ENCODE assay signal across 17 cellular contexts in genomic region chr13:91087276-91087675, GRCh38.
"Had no signal": no experiment of that assay in that cellular context is flagged by ENCODE, and none has a peak within 500 bp of the region (broad histone marks: within the 10 kb centered on the region; RNA-seq: fewer than 3 reads in every experiment).

No MANE protein-coding gene starts in this region.

- H3K27me3 Mint-ChIP-seq: activated CD4-positive, alpha-beta memory T cell treated with anti-CD3 and anti-CD28 coated beads, Interleukin-2, amount 10 ng/mL, durations not matched to agents 7 days and 5 days; activated CD4-positive, alpha-beta T cell treated with anti-CD3 and anti-CD28 coated beads, Interleukin-2, amount 10 ng/mL, durations not matched to agents 24 days and 14 days; activated naive CD8-positive, alpha-beta T cell treated with anti-CD3 and anti-CD28 coated beads, Interleukin-2, amount 50 U/mL, for 24 hours had no signal

- ATAC-seq: activated CD4-positive, CD25-positive, alpha-beta regulatory T cell treated with anti-CD3 and anti-CD28 coated beads, Interleukin-2, amount 50 U/mL, for 24 hours; activated naive CD8-positive, alpha-beta T cell treated with anti-CD3 and anti-CD28 coated beads, Interleukin-2, amount 50 U/mL, for 24 hours; foreskin keratinocyte; psoas muscle; right cardiac atrium; SK-N-SH treated with all-trans-retinoic acid at 6 μM for 48 hours had no signal

- H3K36me3 ChIP-seq: ovary, thoracic aorta, upper lobe of left lung had no signal

- H3K4me3 ChIP-seq: ovary, psoas muscle, thoracic aorta, upper lobe of left lung had no signal

- H3K4me3 Mint-ChIP-seq: activated CD4-positive, alpha-beta memory T cell treated with anti-CD3 and anti-CD28 coated beads, Interleukin-2, amount 10 ng/mL, durations not matched to agents 7 days and 5 days; activated CD4-positive, alpha-beta T cell treated with anti-CD3 and anti-CD28 coated beads, Interleukin-2, amount 10 ng/mL, durations not matched to agents 24 days and 14 days; activated naive CD8-positive, alpha-beta T cell treated with anti-CD3 and anti-CD28 coated beads, Interleukin-2, amount 50 U/mL, for 24 hours; activated T-helper 1 cell treated with anti-CD3 and anti-CD28 coated beads, Interleukin-12 subunit alpha, Interleukin-12 subunit beta, Interleukin-2, Interleukin-4 antibody, amounts not matched to agents 30 ng/mL and 10 ng/mL and 1 ng/mL, durations not matched to agents 14 hours and 24 hours and 36 hours had no signal

- H3K27ac ChIP-seq: foreskin keratinocyte, ovary, psoas muscle, thoracic aorta, upper lobe of left lung had no signal

- H3K9me3 ChIP-seq: ovary, psoas muscle, thoracic aorta, upper lobe of left lung had no signal

- DNase-seq: activated CD4-positive, alpha-beta memory T cell treated with anti-CD3 and anti-CD28 coated beads, Interleukin-2, amount 10 ng/mL, durations not matched to agents 7 days and 5 days; activated CD4-positive, alpha-beta T cell treated with anti-CD3 and anti-CD28 coated beads, Interleukin-2, amount 10 ng/mL, durations not matched to agents 24 days and 14 days; activated gamma-delta T cell; activated naive CD4-positive, alpha-beta T cell treated with anti-CD3 and anti-CD28 coated beads, Interleukin-2, amount 50 U/mL, for 16 hours; activated naive CD8-positive, alpha-beta T cell treated with anti-CD3 and anti-CD28 coated beads, Interleukin-2, amount 50 U/mL, for 24 hours; cortex of kidney; foreskin keratinocyte; ovary; psoas muscle; right cardiac atrium; stimulated activated CD4-positive, alpha-beta T cell treated with anti-CD3 and anti-CD28 coated beads, Interleukin-4, amount 100 ng/mL, for 24 hours; stimulated activated naive CD4-positive, alpha-beta T cell treated with Interleukin-2 at 50 U/mL for 16 hours; upper lobe of left lung had no signal

- H3K27ac Mint-ChIP-seq: activated CD4-positive, alpha-beta memory T cell treated with anti-CD3 and anti-CD28 coated beads, Interleukin-2, amount 10 ng/mL, durations not matched to agents 7 days and 5 days; activated CD4-positive, alpha-beta T cell treated with anti-CD3 and anti-CD28 coated beads, Interleukin-2, amount 10 ng/mL, durations not matched to agents 24 days and 14 days; activated naive CD8-positive, alpha-beta T cell treated with anti-CD3 and anti-CD28 coated beads, Interleukin-2, amount 50 U/mL, for 24 hours; activated T-helper 1 cell treated with anti-CD3 and anti-CD28 coated beads, Interleukin-12 subunit alpha, Interleukin-12 subunit beta, Interleukin-2, Interleukin-4 antibody, amounts not matched to agents 30 ng/mL and 10 ng/mL and 1 ng/mL, durations not matched to agents 14 hours and 24 hours and 36 hours had no signal

- H3K4me1 ChIP-seq: foreskin keratinocyte, psoas muscle, upper lobe of left lung had no signal

- H3K4me1 Mint-ChIP-seq: activated CD4-positive, alpha-beta memory T cell treated with anti-CD3 and anti-CD28 coated beads, Interleukin-2, amount 10 ng/mL, durations not matched to agents 7 days and 5 days; activated CD4-positive, alpha-beta T cell treated with anti-CD3 and anti-CD28 coated beads, Interleukin-2, amount 10 ng/mL, durations not matched to agents 24 days and 14 days; activated naive CD8-positive, alpha-beta T cell treated with anti-CD3 and anti-CD28 coated beads, Interleukin-2, amount 50 U/mL, for 24 hours had no signal

- H3K27me3 ChIP-seq: foreskin keratinocyte, ovary, upper lobe of left lung had no signal

- H3K9me3 Mint-ChIP-seq: activated CD4-positive, alpha-beta memory T cell treated with anti-CD3 and anti-CD28 coated beads, Interleukin-2, amount 10 ng/mL, durations not matched to agents 7 days and 5 days; activated CD4-positive, alpha-beta T cell treated with anti-CD3 and anti-CD28 coated beads, Interleukin-2, amount 10 ng/mL, durations not matched to agents 24 days and 14 days; activated naive CD8-positive, alpha-beta T cell treated with anti-CD3 and anti-CD28 coated beads, Interleukin-2, amount 50 U/mL, for 24 hours; activated T-helper 1 cell treated with anti-CD3 and anti-CD28 coated beads, Interleukin-12 subunit alpha, Interleukin-12 subunit beta, Interleukin-2, Interleukin-4 antibody, amounts not matched to agents 30 ng/mL and 10 ng/mL and 1 ng/mL, durations not matched to agents 14 hours and 24 hours and 36 hours had no signal
